Comparison of ENCODE assay signal across 14 cellular contexts in the genomic region with DNA sequence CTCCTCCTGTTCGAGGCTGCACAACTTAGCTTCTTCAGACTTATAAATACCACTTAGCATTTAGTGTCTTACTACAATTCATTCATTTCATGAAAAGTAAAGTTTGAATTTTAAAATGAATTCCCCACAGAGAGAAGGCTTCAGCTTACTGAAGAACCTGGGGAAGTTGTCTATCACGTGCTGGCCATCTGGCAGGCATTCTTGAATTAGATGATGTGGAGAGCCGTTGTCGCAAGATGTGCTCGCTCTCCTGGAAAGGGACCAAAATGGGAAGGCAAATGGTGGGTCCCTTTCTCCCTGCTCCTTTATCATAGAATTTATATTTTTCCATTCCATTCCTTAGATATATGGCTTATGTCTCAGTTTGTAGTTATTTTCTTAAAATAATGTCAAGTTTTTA.
DNase-seq lines count a peak whose midpoint lies in the region; ATAC-seq, FAIRE-seq and TF ChIP-seq lines count a peak whose summit lies in the region.
"Had no signal": no experiment of that assay in that cellular context is flagged by ENCODE, and none has a peak within 500 bp of the region (broad histone marks: within the 10 kb centered on the region; RNA-seq: fewer than 3 reads in every experiment).

No MANE protein-coding gene starts in this region.

- peaks cover 9 to 19% of the 10 kb centered on the region in 2 donors for H3K4me1 ChIP-seq in naive thymus-derived CD4-positive, alpha-beta T cell (ENCODE audit: control insufficient read depth in 2 of 2, insufficient read depth in 2 of 2, low read length in 2 of 2)
- H3K4me1 ChIP-seq: body of pancreas, prostate gland had no signal

- no peak overlapping the region for H3K4me3 ChIP-seq in naive thymus-derived CD4-positive, alpha-beta T cell (ENCODE audit: low read length)
- H3K4me3 ChIP-seq: body of pancreas, prostate gland had no signal

- peaks cover 0 to 34% (median 3%) of the 10 kb centered on the region in 3 experiments for H3K36me3 ChIP-seq in naive thymus-derived CD4-positive, alpha-beta T cell (ENCODE audit: control insufficient read depth in 2 of 3, insufficient read depth in 3 of 3, low read length in 3 of 3)
- H3K36me3 ChIP-seq: prostate gland had no signal

- H3K27me3 Mint-ChIP-seq in activated naive CD8-positive, alpha-beta T cell treated with anti-CD3 and anti-CD28 coated beads, Interleukin-2, amount 10 ng/mL, durations not matched to agents 7 days and 5 days: no peaks in the 10 kb centered on the region
- H3K27me3 Mint-ChIP-seq in naive thymus-derived CD4-positive, alpha-beta T cell: no peaks in the 10 kb centered on the region

- no peak for FAIRE-seq in D721Med (lab: Jason Lieb, UNC)
- FAIRE-seq: A204.1 had no signal

- no peak for TF ChIP-seq CTCF in D721Med (IDR thresholded peaks at IDR 0.05; ENCODE audit: insufficient read depth, missing control alignments)

- no peaks in the 10 kb centered on the region for H3K27me3 ChIP-seq in naive thymus-derived CD4-positive, alpha-beta T cell (ENCODE audit: control insufficient read depth in 2 of 2, insufficient read depth in 2 of 2, low read length in 2 of 2)
- H3K27me3 ChIP-seq: body of pancreas had no signal

- CTCF ChIA-PET in naive thymus-derived CD4-positive, alpha-beta T cell (lab: Charles Lee): no interaction called here

- peaks cover 16% of the 10 kb centered on the region for H3K4me1 Mint-ChIP-seq in activated naive CD8-positive, alpha-beta T cell treated with anti-CD3 and anti-CD28 coated beads, Interleukin-2, amount 10 ng/mL, durations not matched to agents 7 days and 5 days
- H3K4me1 Mint-ChIP-seq in naive thymus-derived CD4-positive, alpha-beta T cell: peaks cover 12 to 77% (median 26%) of the 10 kb centered on the region in 7 donors

- no peaks in the 10 kb centered on the region for H3K9me3 ChIP-seq in naive thymus-derived CD4-positive, alpha-beta T cell (ENCODE audit: control insufficient read depth in 2 of 3, low read length in 3 of 3)
- H3K9me3 ChIP-seq: body of pancreas, prostate gland had no signal

- peak overlapping the region; percentile 30 for H3K27ac Mint-ChIP-seq in activated naive CD8-positive, alpha-beta T cell treated with anti-CD3 and anti-CD28 coated beads, Interleukin-2, amount 10 ng/mL, durations not matched to agents 7 days and 5 days
- peak overlapping the region in 8 of 9 donors; percentile 65 to 93 (median 80) for H3K27ac Mint-ChIP-seq in naive thymus-derived CD4-positive, alpha-beta T cell

- no peak overlapping the region for H3K4me3 Mint-ChIP-seq in activated naive CD8-positive, alpha-beta T cell treated with anti-CD3 and anti-CD28 coated beads, Interleukin-2, amount 10 ng/mL, durations not matched to agents 7 days and 5 days
- H3K4me3 Mint-ChIP-seq in naive thymus-derived CD4-positive, alpha-beta T cell: peak overlapping the region in 1 of 10 donors; percentile 14
- H3K4me3 Mint-ChIP-seq: T-helper 1 cell treated with Interleukin-12 subunit alpha and Interleukin-12 subunit beta and Interleukin-4 antibody, amounts not matched to agents 30 μg/mL and 1 μg/mL, for 36 hours had no signal

- intact Hi-C loops in naive thymus-derived CD4-positive, alpha-beta T cell (cut with micrococcal nuclease): loop anchor here in 1 of 2 donors (2.0 kb wide), 1 partner anchor 15 kb away; no protein-coding TSS in a partner anchor

- in situ Hi-C loops in G401 (cut with HindIII; ENCODE audit: low sequenced_read_pairs): no loop called here

- H3K9me3 Mint-ChIP-seq in activated naive CD8-positive, alpha-beta T cell treated with anti-CD3 and anti-CD28 coated beads, Interleukin-2, amount 10 ng/mL, durations not matched to agents 7 days and 5 days: no peaks in the 10 kb centered on the region
- H3K9me3 Mint-ChIP-seq in naive thymus-derived CD4-positive, alpha-beta T cell: peaks cover 0 to 6% (median 0%) of the 10 kb centered on the region in 11 donors
- H3K9me3 Mint-ChIP-seq: T-helper 1 cell treated with Interleukin-12 subunit alpha and Interleukin-12 subunit beta and Interleukin-4 antibody, amounts not matched to agents 30 μg/mL and 1 μg/mL, for 36 hours had no signal

- no peak for ATAC-seq in activated naive CD8-positive, alpha-beta T cell treated with anti-CD3 and anti-CD28 coated beads, Interleukin-2, amount 10 ng/mL, durations not matched to agents 7 days and 5 days (ENCODE audit: low read depth)
- no peak for ATAC-seq in naive thymus-derived CD4-positive, alpha-beta T cell
- ATAC-seq: body of pancreas had no signal

- POLR2A ChIA-PET in activated naive CD8-positive, alpha-beta T cell treated with anti-CD3 and anti-CD28 coated beads, Interleukin-2, amount 10 ng/mL, durations not matched to agents 7 days and 5 days (lab: Charles Lee): interaction anchor here (0.8 to 1.2 kb wide), 2 partner anchors 10 to 11 kb away, joined by 3 to 4 read pairs; no protein-coding TSS in a partner anchor
- POLR2A ChIA-PET in naive thymus-derived CD4-positive, alpha-beta T cell (lab: Charles Lee): interaction anchor here (1.0 to 1.8 kb wide), 5 partner anchors 9 to 56 kb away, joined by 3 to 5 read pairs (median 3); no protein-coding TSS in a partner anchor

- H3K36me3 Mint-ChIP-seq in activated naive CD8-positive, alpha-beta T cell treated with anti-CD3 and anti-CD28 coated beads, Interleukin-2, amount 10 ng/mL, durations not matched to agents 7 days and 5 days: peaks cover 5% of the 10 kb centered on the region
- peaks cover 3 to 20% (median 6%) of the 10 kb centered on the region in 5 donors for H3K36me3 Mint-ChIP-seq in naive thymus-derived CD4-positive, alpha-beta T cell

- DNase-seq in DMS79 treated with DMSO at 0.1 percent for 48 hours (lab: John Stamatoyannopoulos, UW) (peak; percentile 14), DMS79 (lab: John Stamatoyannopoulos, UW) (no peak), G401 (ENCODE audit: low spot score) (peak; percentile 53), pons (ENCODE audit: low spot score) (no peak), NCI-H1092 treated with DMSO at 0.1 percent for 48 hours (lab: John Stamatoyannopoulos, UW) (no peak), D721Med (ENCODE audit: insufficient read length, low spot score) (no peak)
- no peak for DNase-seq in activated naive CD8-positive, alpha-beta T cell treated with anti-CD3 and anti-CD28 coated beads, Interleukin-2, amount 10 ng/mL, durations not matched to agents 7 days and 5 days
- no peak for DNase-seq in naive thymus-derived CD4-positive, alpha-beta T cell
- DNase-seq: body of pancreas, NCI-H2029 treated with DMSO at 0.1 percent for 48 hours, NCI-H774 had no signal

- no peak overlapping the region for H3K27ac ChIP-seq in naive thymus-derived CD4-positive, alpha-beta T cell (ENCODE audit: low read depth, low read length)
- H3K27ac ChIP-seq: prostate gland had no signal

Comparison
In these comparisons a context has a peak if more than half of its experiments do, and no peak if none do; other contexts are left out.
1. DNase-seq: peak in DMS79 treated with DMSO at 0.1 percent for 48 hours (single experiment) and G401 (single experiment); none in DMS79 (single experiment), activated naive CD8-positive, alpha-beta T cell treated with anti-CD3 and anti-CD28 coated beads, Interleukin-2, amount 10 ng/mL, durations not matched to agents 7 days and 5 days (single experiment), naive thymus-derived CD4-positive, alpha-beta T cell (0 of 9), pons (single experiment), NCI-H1092 treated with DMSO at 0.1 percent for 48 hours (single experiment) and D721Med (single experiment).